ENCODE assay signal across 8 cellular contexts in the genomic region with DNA sequence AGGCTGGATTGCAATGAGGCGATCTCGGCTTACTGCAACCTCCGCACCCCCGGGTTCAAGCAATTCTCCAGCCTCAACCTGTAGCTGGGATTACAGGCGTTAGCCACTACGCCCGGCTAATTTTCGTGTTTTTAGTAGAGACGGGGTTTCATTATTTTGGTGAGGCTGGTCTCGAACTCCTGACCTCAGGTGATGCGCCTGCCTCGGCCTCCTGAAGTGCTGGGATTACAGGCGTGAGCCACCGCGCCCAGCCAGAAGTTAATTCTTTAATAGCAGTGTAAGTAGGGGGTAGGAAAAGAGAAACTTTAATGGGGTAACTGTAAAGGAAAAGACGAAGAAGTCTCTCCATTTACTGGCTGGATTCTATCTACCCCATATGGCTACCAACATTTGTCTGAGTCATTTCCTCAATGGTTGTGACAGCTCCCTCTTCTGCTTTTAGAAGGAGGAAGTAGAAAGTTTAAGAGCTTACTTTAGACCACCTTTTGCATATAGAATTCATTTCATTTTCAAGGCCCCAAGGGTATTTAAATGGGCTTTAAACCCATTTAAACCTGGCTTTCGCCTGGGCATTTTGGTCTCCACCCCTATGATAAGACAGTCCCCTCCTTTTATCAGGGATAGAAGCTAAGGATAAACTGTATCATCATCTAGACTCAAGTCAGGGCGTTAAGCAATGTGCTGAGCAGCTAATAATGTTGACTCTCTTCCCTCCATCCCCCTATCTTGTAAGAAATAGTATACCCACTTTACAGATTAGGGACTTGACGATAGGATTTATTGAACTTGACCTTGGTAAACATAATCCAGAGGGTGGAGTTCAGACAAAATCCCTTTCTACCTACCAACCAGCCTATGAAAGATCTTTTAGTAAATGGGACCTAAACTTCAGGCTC. TPM values are rescaled to one million over a fixed set of nuclear protein-coding genes. Genes with fewer than 3 reads are reported as not detected.
DNase-seq lines count a peak whose midpoint lies in the region; ATAC-seq and TF ChIP-seq lines count a peak whose summit lies in the region.

No MANE protein-coding gene starts in this region.

- H3K36me3 ChIP-seq in CD4-positive, CD25-positive, alpha-beta regulatory T cell (ENCODE audit: control insufficient read depth, insufficient read depth, low read length) = peaks cover 16% of the 10 kb centered on the region
- peaks cover 23% of the 10 kb centered on the region for H3K36me3 ChIP-seq in HAP-1 (replicated peaks)
- H3K36me3 ChIP-seq in SK-N-MC (ENCODE audit: insufficient read depth, low read length) = peaks cover 28% of the 10 kb centered on the region
- H3K36me3 ChIP-seq in gastrocnemius medialis = no peaks in the 10 kb centered on the region

- H3K4me1 Mint-ChIP-seq in CD4-positive, CD25-positive, alpha-beta regulatory T cell = peaks cover 20 to 51% (median 35%) of the 10 kb centered on the region in 4 donors

- H3K27ac Mint-ChIP-seq in CD4-positive, CD25-positive, alpha-beta regulatory T cell = peak overlapping the region; percentile 99

- peak overlapping the region; percentile 81 for H3K4me3 ChIP-seq in CD4-positive, CD25-positive, alpha-beta regulatory T cell (ENCODE audit: low read depth, low read length)
- H3K4me3 ChIP-seq in HAP-1 (peak overlapping the region; percentile 4), SK-N-MC (peak overlapping the region; percentile 84), fibroblast of pulmonary artery (replicated peaks; ENCODE audit: low read depth, low read length) (peak overlapping the region; percentile 41), gastrocnemius medialis (peak overlapping the region; percentile 43 to 82 (median 56))

- peak in 2 of 3 donors; percentile 49 to 81 for DNase-seq in CD4-positive, CD25-positive, alpha-beta regulatory T cell
- DNase-seq in HAP-1 (ENCODE audit: low spot score in 2 of 2) (no peak), SK-N-MC (ENCODE audit: low read depth, low spot score) (no peak), fibroblast of pulmonary artery (ENCODE audit: low read depth) (peak; percentile 60), gastrocnemius medialis (no peak), amygdala (lab: John Stamatoyannopoulos, UW) (no peak), NCI-H1417 (lab: John Stamatoyannopoulos, UW) (no peak)

- H3K36me3 Mint-ChIP-seq in CD4-positive, CD25-positive, alpha-beta regulatory T cell = peaks cover 22% of the 10 kb centered on the region

- no peaks in the 10 kb centered on the region for H3K9me3 ChIP-seq in CD4-positive, CD25-positive, alpha-beta regulatory T cell (ENCODE audit: control insufficient read depth in 2 of 2, low read length in 2 of 2)
- H3K9me3 ChIP-seq in HAP-1 (no peaks in the 10 kb centered on the region), SK-N-MC (ENCODE audit: low read depth, low read length) (no peaks in the 10 kb centered on the region), gastrocnemius medialis (no peaks in the 10 kb centered on the region)

- intact Hi-C loops in gastrocnemius medialis (cut with DNase I; ENCODE audit: low total_unique reads) = loop anchor here (1.0 to 10.0 kb wide), 9 partner anchors 90 to 1155 kb away; partner anchors contain the start of genes ANAPC13, CEP63, DNAJC13 and NPHP3

- TF ChIP-seq POLR2A in gastrocnemius medialis (IDR thresholded peaks at IDR 0.05) = no peak

- in situ Hi-C loops in HAP-1 (cut with MboI; ENCODE audit: low sequenced_read_pairs) (loop anchor here (10.0 kb wide), 1 partner anchor 118 kb away; no protein-coding TSS in a partner anchor), gastrocnemius medialis (cut with MboI; ENCODE audit: low sequenced_read_pairs in 4 of 4) (loop anchor here in 2 of 4 donors (10.0 kb wide), 2 partner anchors 108 to 848 kb away; partner anchors contain the start of gene NPHP3 (in 2 of the 2))

- no peaks in the 10 kb centered on the region for H3K27me3 Mint-ChIP-seq in CD4-positive, CD25-positive, alpha-beta regulatory T cell

- no peaks in the 10 kb centered on the region for H3K9me3 Mint-ChIP-seq in CD4-positive, CD25-positive, alpha-beta regulatory T cell

- H3K4me1 ChIP-seq in CD4-positive, CD25-positive, alpha-beta regulatory T cell (ENCODE audit: control insufficient read depth, insufficient read depth, low read length, poor library complexity, severe bottlenecking) = peaks cover 43% of the 10 kb centered on the region
- H3K4me1 ChIP-seq in HAP-1 = peaks cover 18% of the 10 kb centered on the region
- peaks cover 29 to 30% of the 10 kb centered on the region in 2 donors for H3K4me1 ChIP-seq in gastrocnemius medialis

- TF ChIP-seq CTCF in fibroblast of pulmonary artery (IDR thresholded peaks at IDR 0.05; ENCODE audit: low read length, missing control alignments) = no peak
- TF ChIP-seq CTCF in gastrocnemius medialis (IDR thresholded peaks at IDR 0.05 in 4 of 5, conservative IDR thresholded peaks at IDR 0.05 in 1 of 5) = no peak

- H3K9ac ChIP-seq in SK-N-MC (ENCODE audit: insufficient read length) = peak overlapping the region; percentile 8

- no peak for ATAC-seq in CD4-positive, CD25-positive, alpha-beta regulatory T cell (ENCODE audit: low read depth in 2 of 2)
- ATAC-seq in gastrocnemius medialis (no peak), HG03025 (IDR thresholded peaks at IDR 0.05; ENCODE audit: low FRiP score, unreplicated experiment) (no peak)

- peak overlapping the region; percentile 93 for H3K27ac ChIP-seq in CD4-positive, CD25-positive, alpha-beta regulatory T cell (ENCODE audit: insufficient read depth, low read length, poor library complexity, severe bottlenecking)
- H3K27ac ChIP-seq in SK-N-MC = peak overlapping the region; percentile 73
- peak overlapping the region; percentile 91 to 97 (median 94) for H3K27ac ChIP-seq in gastrocnemius medialis

- H3K27me3 ChIP-seq in CD4-positive, CD25-positive, alpha-beta regulatory T cell (ENCODE audit: control insufficient read depth, insufficient read depth, low read length) = no peaks in the 10 kb centered on the region
- no peaks in the 10 kb centered on the region for H3K27me3 ChIP-seq in HAP-1 (ENCODE audit: low read depth)
- H3K27me3 ChIP-seq in gastrocnemius medialis = no peaks in the 10 kb centered on the region

- H3K4me3 Mint-ChIP-seq in CD4-positive, CD25-positive, alpha-beta regulatory T cell = peak overlapping the region; percentile 92 to 95 (median 94)

RNA-seq across cellular contexts. Expression of gene CDV3, which starts 1.1 kb away (rescaled TPM):
- 275 TPM for total RNA-seq in CD4-positive, CD25-positive, alpha-beta regulatory T cell
- polyA plus RNA-seq in CD4-positive, CD25-positive, alpha-beta regulatory T cell = 10 to 100 TPM; 43.6 to 91.2 (median 60.1) TPM
- 100 to 1,000 TPM; 241 to 376 (median 350) TPM for total RNA-seq in gastrocnemius medialis

Comparison
In these comparisons a context has a peak if more than half of its experiments do, and no peak if none do; other contexts are left out.
1. DNase-seq: peak in CD4-positive, CD25-positive, alpha-beta regulatory T cell (2 of 3) and fibroblast of pulmonary artery (single experiment); none in HAP-1 (0 of 2), SK-N-MC (single experiment), gastrocnemius medialis (0 of 2), amygdala (0 of 56) and NCI-H1417 (0 of 3).
2. H3K4me3 ChIP-seq: peak in every context shown above with its lines; median percentile 84 in SK-N-MC; 81 in CD4-positive, CD25-positive, alpha-beta regulatory T cell; 56 in gastrocnemius medialis; 41 in fibroblast of pulmonary artery; 4 in HAP-1.
3. Peak in every context shown above with its lines, with median percentiles within 50 percentile points of each other: H3K27ac ChIP-seq.